Comparison of ENCODE assay signal across 1 cellular context in genomic region chrX:155218777-155219176, GRCh38.
TF ChIP-seq lines count a peak whose summit lies in the region.

No MANE protein-coding gene starts in this region.

TF ChIP-seq in GM12878, 131 proteins besides CTCF, POLR2A, EP300 and RAD21:
- no peak for TF ChIP-seq BACH1 (IDR thresholded peaks at IDR 0.05; ENCODE audit: borderline replicate concordance)
- no peak for TF ChIP-seq EGR1 (IDR thresholded peaks at IDR 0.05; ENCODE audit: borderline replicate concordance in 1 of 2, low read depth in 2 of 2, low read length in 2 of 2)
- no peak for TF ChIP-seq ZBED1 (IDR thresholded peaks at IDR 0.05; ENCODE audit: borderline replicate concordance)
- no peak for TF ChIP-seq YY1 (IDR thresholded peaks at IDR 0.05; ENCODE audit: low read depth, low read length)
- TF ChIP-seq ZNF592 (IDR thresholded peaks at IDR 0.05): no peak
